Comparison of ENCODE assay signal across 2 cellular contexts in the genomic region with DNA sequence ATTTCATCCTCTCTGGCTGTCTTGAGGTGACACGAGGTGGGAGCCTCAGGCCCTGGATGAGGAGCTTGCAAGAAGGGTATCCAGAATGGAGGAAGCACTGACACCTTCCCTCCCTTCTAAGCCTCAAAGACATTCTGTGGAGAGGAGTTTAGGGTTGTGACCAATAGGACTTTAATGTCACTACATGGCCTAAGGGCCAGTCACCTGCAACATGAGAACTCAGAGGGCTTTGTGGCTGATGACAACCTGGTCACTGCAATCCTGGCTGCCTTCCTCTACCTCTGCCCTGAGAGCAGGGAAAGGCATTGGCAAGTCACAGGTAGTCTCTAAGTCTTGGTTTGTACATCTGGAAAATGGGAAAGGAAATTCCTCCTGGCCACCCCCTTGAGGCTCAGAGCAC.
TF ChIP-seq lines count a peak whose summit lies in the region.

No MANE protein-coding gene starts in this region.

TF ChIP-seq in HCT116, 20 proteins besides CTCF, POLR2A, EP300 and RAD21 (continued from another document):
- TF ChIP-seq, protein P1, sequence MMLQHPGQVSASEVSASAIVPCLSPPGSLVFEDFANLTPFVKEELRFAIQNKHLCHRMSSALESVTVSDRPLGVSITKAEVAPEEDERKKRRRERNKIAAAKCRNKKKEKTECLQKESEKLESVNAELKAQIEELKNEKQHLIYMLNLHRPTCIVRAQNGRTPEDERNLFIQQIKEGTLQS (IDR thresholded peaks at IDR 0.05) = no peak
- TF ChIP-seq, protein P2, sequence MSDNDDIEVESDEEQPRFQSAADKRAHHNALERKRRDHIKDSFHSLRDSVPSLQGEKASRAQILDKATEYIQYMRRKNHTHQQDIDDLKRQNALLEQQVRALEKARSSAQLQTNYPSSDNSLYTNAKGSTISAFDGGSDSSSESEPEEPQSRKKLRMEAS (IDR thresholded peaks at IDR 0.05) = no peak
- TF ChIP-seq CEBPB (IDR thresholded peaks at IDR 0.05; ENCODE audit: low read depth) (no peak), FOSL1 (IDR thresholded peaks at IDR 0.05; ENCODE audit: low read depth) (no peak), TCF7L2 (IDR thresholded peaks at IDR 0.05; ENCODE audit: borderline replicate concordance, extremely low read depth, insufficient read depth, insufficient read length) (no peak), SIN3A (IDR thresholded peaks at IDR 0.05; ENCODE audit: low read depth) (no peak), CBX3 (IDR thresholded peaks at IDR 0.05; ENCODE audit: low read depth) (no peak), YY1 (IDR thresholded peaks at IDR 0.05; ENCODE audit: extremely low read depth, insufficient replicate concordance, low read depth, low read length) (no peak)

TF ChIP-seq in SK-N-SH, 30 proteins besides CTCF, POLR2A, EP300 and RAD21:
- TF ChIP-seq, protein P3, sequence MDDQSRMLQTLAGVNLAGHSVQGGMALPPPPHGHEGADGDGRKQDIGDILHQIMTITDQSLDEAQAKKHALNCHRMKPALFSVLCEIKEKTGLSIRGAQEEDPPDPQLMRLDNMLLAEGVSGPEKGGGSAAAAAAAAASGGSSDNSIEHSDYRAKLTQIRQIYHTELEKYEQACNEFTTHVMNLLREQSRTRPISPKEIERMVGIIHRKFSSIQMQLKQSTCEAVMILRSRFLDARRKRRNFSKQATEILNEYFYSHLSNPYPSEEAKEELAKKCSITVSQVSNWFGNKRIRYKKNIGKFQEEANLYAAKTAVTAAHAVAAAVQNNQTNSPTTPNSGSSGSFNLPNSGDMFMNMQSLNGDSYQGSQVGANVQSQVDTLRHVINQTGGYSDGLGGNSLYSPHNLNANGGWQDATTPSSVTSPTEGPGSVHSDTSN (IDR thresholded peaks at IDR 0.05) = no peak
- TF ChIP-seq MXI1 (IDR thresholded peaks at IDR 0.05; ENCODE audit: low read depth, low read length) (no peak), SIN3A (IDR thresholded peaks at IDR 0.05; ENCODE audit: borderline replicate concordance, low read depth, low read length) (no peak)
